In the genomic region with DNA sequence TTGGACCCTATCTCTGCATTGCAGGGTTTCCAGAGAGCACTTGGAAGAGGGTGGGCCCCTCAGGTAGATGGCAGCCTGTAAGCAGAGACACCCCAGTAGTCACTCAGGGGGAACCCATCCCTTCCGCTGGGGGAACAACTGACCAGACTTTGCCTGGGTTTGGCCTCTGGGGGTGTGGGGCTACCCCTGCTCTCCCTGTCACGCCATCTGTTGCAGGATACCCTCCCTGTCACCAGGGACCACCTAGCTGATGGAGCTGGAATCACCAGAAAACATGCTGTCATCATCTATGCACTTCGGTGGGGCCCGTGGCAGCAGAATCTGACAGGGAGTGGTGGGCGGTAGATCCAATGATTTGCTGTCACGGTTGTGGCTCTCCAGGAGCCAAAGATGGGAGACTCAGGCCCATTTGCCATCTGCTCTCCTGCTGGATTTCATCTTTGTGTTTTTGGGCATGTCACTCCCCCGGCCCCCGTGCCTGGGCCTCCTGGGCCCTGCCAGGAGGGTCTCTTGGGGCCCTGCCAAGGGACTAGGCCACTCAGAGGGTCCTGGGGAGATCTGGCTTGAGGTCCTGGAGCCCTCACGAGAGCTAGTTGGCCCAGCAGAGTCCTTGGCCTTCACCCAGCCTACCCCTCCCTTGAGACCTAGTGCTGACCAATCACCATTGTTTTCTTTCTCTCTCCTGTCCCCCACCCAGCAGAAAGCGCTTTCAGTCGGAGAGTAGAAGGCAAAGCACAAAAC, we compare ENCODE assay signal across 27 cellular contexts. TPM values are rescaled to one million over a fixed set of nuclear protein-coding genes. Genes with fewer than 3 reads are reported as not detected.
DNase-seq lines count a peak whose midpoint lies in the region; ATAC-seq and TF ChIP-seq lines count a peak whose summit lies in the region.
"Had no signal": no experiment of that assay in that cellular context is flagged by ENCODE, and none has a peak within 500 bp of the region (broad histone marks: within the 10 kb centered on the region; RNA-seq: fewer than 3 reads in every experiment).

No MANE protein-coding gene starts in this region.

- WGBS in trophoblast cell (ENCODE audit: extremely low coverage, insufficient coverage, insufficient read length): no CpG with 5 or more reads among the region's 11 CpGs

- no peak overlapping the region for H2BK120ac ChIP-seq in trophoblast cell (ENCODE audit: insufficient read depth, low read length, poor library complexity)

- no peak for ATAC-seq in HG02840 (IDR thresholded peaks at IDR 0.05; ENCODE audit: low FRiP score, unreplicated experiment)
- ATAC-seq: left cardiac atrium, pancreas, right lobe of liver, T-cell had no signal

- no peaks in the 10 kb centered on the region for H3K27me3 ChIP-seq in H7 (ENCODE audit: control insufficient read depth, insufficient read depth, low read length)
- no peaks in the 10 kb centered on the region for H3K27me3 ChIP-seq in trophoblast cell (ENCODE audit: insufficient read depth, low read length)
- H3K27me3 ChIP-seq: heart right ventricle, pancreas, right lobe of liver, SJSA1, thyroid gland had no signal

- peaks cover 21% of the 10 kb centered on the region for H3K9me3 Mint-ChIP-seq in glutamatergic neuron (ENCODE audit: unreplicated experiment)
- H3K9me3 Mint-ChIP-seq: dendritic cell treated with granulocyte-macrophage colony-stimulating factor and Interleukin-4, amounts not matched to agents 40 ng/mL and 50 ng/mL, for 4 days; stimulated activated naive CD8-positive, alpha-beta T cell treated with anti-CD3 and anti-CD28 coated beads, Interleukin-15, Interleukin-2, amounts not matched to agents 100 ng/mL and 50 ng/mL, for 24 hours; T-cell had no signal

- H3K4me2 ChIP-seq in trophoblast cell (ENCODE audit: low read length): no peak overlapping the region

- no peak overlapping the region for H4K8ac ChIP-seq in trophoblast cell (ENCODE audit: low read depth, low read length)

- no peaks in the 10 kb centered on the region for H3K9me3 ChIP-seq in trophoblast cell (ENCODE audit: insufficient read depth, low read depth, low read length)
- H3K9me3 ChIP-seq: pancreas, right lobe of liver, SJSA1, thyroid gland had no signal

- no peak overlapping the region for H2BK5ac ChIP-seq in trophoblast cell (ENCODE audit: low read depth, low read length, poor library complexity)

- no peak overlapping the region for H3K9ac ChIP-seq in trophoblast cell (ENCODE audit: low read length)

- no peak overlapping the region for H3K4me3 ChIP-seq in H7 (ENCODE audit: insufficient read depth, low read depth, low read length)
- H3K4me3 ChIP-seq in trophoblast cell (ENCODE audit: low read depth, low read length): peak overlapping the region; percentile 3
- H3K4me3 ChIP-seq: heart right ventricle, pancreas, right lobe of liver, SJSA1, thyroid gland had no signal

- no peak overlapping the region for H4K12ac ChIP-seq in trophoblast cell (ENCODE audit: low read depth, low read length)

- H3K4ac ChIP-seq in trophoblast cell (ENCODE audit: low read depth, low read length): no peak overlapping the region

- no peaks in the 10 kb centered on the region for H3K79me1 ChIP-seq in trophoblast cell (ENCODE audit: low read length)

- H3K23ac ChIP-seq in trophoblast cell (ENCODE audit: low read length): no peak overlapping the region

- H3K14ac ChIP-seq in trophoblast cell (ENCODE audit: low read length): no peak overlapping the region

- peaks cover 14% of the 10 kb centered on the region for H3K27me3 Mint-ChIP-seq in glutamatergic neuron (ENCODE audit: unreplicated experiment)
- H3K27me3 Mint-ChIP-seq: activated naive CD8-positive, alpha-beta T cell; dendritic cell treated with granulocyte-macrophage colony-stimulating factor and Interleukin-4, amounts not matched to agents 40 ng/mL and 50 ng/mL, for 4 days; naive B cell; stimulated activated naive CD8-positive, alpha-beta T cell treated with anti-CD3 and anti-CD28 coated beads, Interleukin-15, Interleukin-2, amounts not matched to agents 100 ng/mL and 50 ng/mL, for 24 hours; T-cell had no signal

- no peak for TF ChIP-seq CTCF in glutamatergic neuron (IDR thresholded peaks at IDR 0.05; ENCODE audit: partially characterized antibody, unreplicated experiment)

- H3K79me2 ChIP-seq in trophoblast cell (ENCODE audit: control insufficient read depth, insufficient read depth, low read length, poor library complexity): no peaks in the 10 kb centered on the region

- H3K36me3 Mint-ChIP-seq in glutamatergic neuron (ENCODE audit: unreplicated experiment): peaks cover 9% of the 10 kb centered on the region
- H3K36me3 Mint-ChIP-seq: activated naive CD8-positive, alpha-beta T cell; T-cell had no signal

- peak overlapping the region; percentile 38 for H3K4me3 Mint-ChIP-seq in glutamatergic neuron (ENCODE audit: unreplicated experiment)
- H3K4me3 Mint-ChIP-seq: activated naive CD8-positive, alpha-beta T cell; CD8-positive, alpha-beta memory T cell; dendritic cell treated with granulocyte-macrophage colony-stimulating factor and Interleukin-4, amounts not matched to agents 40 ng/mL and 50 ng/mL, for 4 days; naive B cell; stimulated activated naive CD8-positive, alpha-beta T cell treated with anti-CD3 and anti-CD28 coated beads, Interleukin-15, Interleukin-2, amounts not matched to agents 100 ng/mL and 50 ng/mL, for 24 hours; T-cell had no signal

- no peak overlapping the region for H3K18ac ChIP-seq in trophoblast cell (ENCODE audit: low read length)

- DNase-seq in COLO829 (ENCODE audit: low spot score) (peak; percentile 27), H7 (peak; percentile 39), glutamatergic neuron (peak; percentile 39), trophoblast cell (no peak), NCI-H1930 (lab: John Stamatoyannopoulos, UW) (no peak)
- DNase-seq in stimulated activated naive CD4-positive, alpha-beta T cell (lab: John Stamatoyannopoulos, UW): no peak
- DNase-seq: activated CD4-positive, alpha-beta T cell treated with anti-CD3 and anti-CD28 coated beads for 1 hour; aorta; CD8-positive, alpha-beta memory T cell; DMS79; GF-D8; heart right ventricle; left cardiac atrium; mesenchymal stem cell; MV-4-11; naive B cell; NCI-H2227 treated with DMSO at 0.1 percent for 48 hours; T-cell; thyroid gland had no signal

- no peak overlapping the region for H3K27ac ChIP-seq in trophoblast cell (ENCODE audit: low read depth, low read length)
- H3K27ac ChIP-seq: heart right ventricle, pancreas, right lobe of liver, SJSA1, thyroid gland had no signal

- H3K36me3 ChIP-seq in H7 (replicated peaks; ENCODE audit: control insufficient read depth, insufficient read depth, low read length): peaks cover 2% of the 10 kb centered on the region
- peaks cover 30 to 32% of the 10 kb centered on the region in 2 experiments for H3K36me3 ChIP-seq in trophoblast cell (ENCODE audit: control insufficient read depth in 1 of 2, insufficient read depth in 2 of 2, low read length in 2 of 2)

- H2AK5ac ChIP-seq in trophoblast cell (ENCODE audit: low read length): no peak overlapping the region

- H3K4me1 ChIP-seq in trophoblast cell (ENCODE audit: control insufficient read depth in 1 of 2, insufficient read depth in 2 of 2, low read length in 2 of 2): no peaks in the 10 kb centered on the region
- H3K4me1 ChIP-seq: pancreas, right lobe of liver, SJSA1, thyroid gland had no signal

- H2AFZ ChIP-seq in trophoblast cell (ENCODE audit: insufficient read depth, low read length, poor library complexity): no peak overlapping the region

- H2BK12ac ChIP-seq in trophoblast cell (ENCODE audit: low read length): no peak overlapping the region

- H4K91ac ChIP-seq in trophoblast cell (ENCODE audit: low read depth, low read length): no peak overlapping the region

- H3K27ac Mint-ChIP-seq in glutamatergic neuron (ENCODE audit: unreplicated experiment): peak overlapping the region; percentile 90
- H3K27ac Mint-ChIP-seq: activated naive CD8-positive, alpha-beta T cell; dendritic cell treated with granulocyte-macrophage colony-stimulating factor and Interleukin-4, amounts not matched to agents 40 ng/mL and 50 ng/mL, for 4 days; naive B cell; stimulated activated naive CD8-positive, alpha-beta T cell treated with anti-CD3 and anti-CD28 coated beads, Interleukin-15, Interleukin-2, amounts not matched to agents 100 ng/mL and 50 ng/mL, for 24 hours; T-cell had no signal

- peaks cover 19% of the 10 kb centered on the region for H3K4me1 Mint-ChIP-seq in glutamatergic neuron (ENCODE audit: low read depth, unreplicated experiment)
- H3K4me1 Mint-ChIP-seq: CD8-positive, alpha-beta memory T cell; T-cell had no signal

RNA-seq across cellular contexts. Expression of a gene that starts 46.0 kb away (rescaled TPM):
- 1.6 and 1.7 TPM in 2 replicates for total RNA-seq in H7 (2014; rRNA removed; shearing (Covaris generic))
- total RNA-seq in glutamatergic neuron (ENCODE audit: unreplicated experiment): 0.29 TPM
- 0.04 TPM in 1 of 2 replicates, not detected in the other for polyA plus RNA-seq in trophoblast cell (2013)
- total RNA-seq: aorta; cardiac septum; CD8-positive, alpha-beta memory T cell; heart right ventricle had no signal
- polyA plus RNA-seq: CD8-positive, alpha-beta memory T cell had no signal

Comparison
In these comparisons a context has a peak if more than half of its experiments do, and no peak if none do; other contexts are left out.
1. DNase-seq: peak in COLO829 (single experiment), H7 (single experiment) and glutamatergic neuron (single experiment); none in trophoblast cell (0 of 2), stimulated activated naive CD4-positive, alpha-beta T cell (0 of 6) and NCI-H1930 (0 of 2).